ENCODE assay signal across 10 cellular contexts in genomic region chr1:87061742-87062156, GRCh38.
DNase-seq lines count a peak whose midpoint lies in the region; ATAC-seq and TF ChIP-seq lines count a peak whose summit lies in the region.
"Had no signal": no experiment of that assay in that cellular context is flagged by ENCODE, and none has a peak within 500 bp of the region (broad histone marks: within the 10 kb centered on the region; RNA-seq: fewer than 3 reads in every experiment).

No MANE protein-coding gene starts in this region.

- intact Hi-C loops in sigmoid colon (cut with DNase I) = no loop called here

- H4K20me1 ChIP-seq in fibroblast of lung (ENCODE audit: control insufficient read depth, extremely low read depth, insufficient read depth, low read length) = no peaks in the 10 kb centered on the region

- H3K79me2 ChIP-seq in fibroblast of lung (ENCODE audit: control insufficient read depth, insufficient read depth, low read length) = no peaks in the 10 kb centered on the region

- no peaks in the 10 kb centered on the region for H3K27me3 ChIP-seq in fibroblast of lung (ENCODE audit: control insufficient read depth, insufficient read depth, low read length)
- no peaks in the 10 kb centered on the region for H3K27me3 ChIP-seq in sigmoid colon

- no peak overlapping the region for H3K9ac ChIP-seq in fibroblast of lung (ENCODE audit: insufficient read depth, low read length)

- ATAC-seq in GM18508 (IDR thresholded peaks at IDR 0.05; ENCODE audit: insufficient read depth, unreplicated experiment) (peak; percentile 47), GM21737 (IDR thresholded peaks at IDR 0.05; ENCODE audit: unreplicated experiment) (peak; percentile 42), HG03571 (IDR thresholded peaks at IDR 0.05; ENCODE audit: unreplicated experiment) (peak; percentile 46), HG03097 (IDR thresholded peaks at IDR 0.05; ENCODE audit: low FRiP score, unreplicated experiment) (no peak)
- ATAC-seq: activated CD8-positive, alpha-beta memory T cell treated with anti-CD3 and anti-CD28 coated beads, Interleukin-2, amount 10 ng/mL, durations not matched to agents 7 days and 5 days had no signal

- H3K4me3 ChIP-seq in fibroblast of lung (replicated peaks in 1 of 4; ENCODE audit: control extremely low read depth in 1 of 4, insufficient read depth in 1 of 4, low read depth in 3 of 4, low read length in 4 of 4) = no peak overlapping the region
- H3K4me3 ChIP-seq in sigmoid colon = no peak overlapping the region

- H2AFZ ChIP-seq in fibroblast of lung (ENCODE audit: low read length) = no peak overlapping the region

- H3K4me1 ChIP-seq in fibroblast of lung (ENCODE audit: control insufficient read depth, extremely low read depth, insufficient read depth, low read length) (no peaks in the 10 kb centered on the region), sigmoid colon (peaks cover 0 to 3% (median 0%) of the 10 kb centered on the region in 4 donors)

- TF ChIP-seq CTCF in fibroblast of lung (conservative IDR thresholded peaks at IDR 0.05 in 1 of 2, IDR thresholded peaks at IDR 0.05 in 1 of 2; ENCODE audit: low read depth in 1 of 2, low read length in 2 of 2) (no peak), sigmoid colon (IDR thresholded peaks at IDR 0.05) (no peak)

- peak; percentile 47 to 69 for DNase-seq in fibroblast of lung (ENCODE audit: low read depth in 2 of 2)
- no peak for DNase-seq in NCI-H774 (lab: John Stamatoyannopoulos, UW)
- no peak for DNase-seq in DMS79 treated with DMSO at 0.1 percent for 48 hours (lab: John Stamatoyannopoulos, UW)
- DNase-seq in sigmoid colon = no peak
- DNase-seq: activated CD8-positive, alpha-beta memory T cell treated with anti-CD3 and anti-CD28 coated beads, Interleukin-2, amount 10 ng/mL, durations not matched to agents 7 days and 5 days; NCI-H2171 had no signal

- H3K9me3 ChIP-seq in fibroblast of lung (ENCODE audit: control insufficient read depth, insufficient read depth, low read depth, low read length) (no peaks in the 10 kb centered on the region), sigmoid colon (no peaks in the 10 kb centered on the region)

- H3K36me3 ChIP-seq in fibroblast of lung (ENCODE audit: control insufficient read depth, insufficient read depth, low read length) (no peaks in the 10 kb centered on the region), sigmoid colon (no peaks in the 10 kb centered on the region)

- TF ChIP-seq POLR2A in sigmoid colon (IDR thresholded peaks at IDR 0.05) = no peak

- H3K4me2 ChIP-seq in fibroblast of lung (ENCODE audit: extremely low read depth, insufficient read depth, low read length) = no peak overlapping the region

- H3K27ac ChIP-seq in fibroblast of lung (ENCODE audit: insufficient read depth, low read length) = no peak overlapping the region
- no peak overlapping the region for H3K27ac ChIP-seq in sigmoid colon

- no peak for TF ChIP-seq EP300 in sigmoid colon (IDR thresholded peaks at IDR 0.05)

Comparison
In these comparisons a context has a peak if more than half of its experiments do, and no peak if none do; other contexts are left out.
1. DNase-seq: peak in fibroblast of lung (2 of 2); none in NCI-H774 (single experiment), DMS79 treated with DMSO at 0.1 percent for 48 hours (single experiment) and sigmoid colon (single experiment).